Comparison of ENCODE assay signal across 16 cellular contexts in the genomic region with DNA sequence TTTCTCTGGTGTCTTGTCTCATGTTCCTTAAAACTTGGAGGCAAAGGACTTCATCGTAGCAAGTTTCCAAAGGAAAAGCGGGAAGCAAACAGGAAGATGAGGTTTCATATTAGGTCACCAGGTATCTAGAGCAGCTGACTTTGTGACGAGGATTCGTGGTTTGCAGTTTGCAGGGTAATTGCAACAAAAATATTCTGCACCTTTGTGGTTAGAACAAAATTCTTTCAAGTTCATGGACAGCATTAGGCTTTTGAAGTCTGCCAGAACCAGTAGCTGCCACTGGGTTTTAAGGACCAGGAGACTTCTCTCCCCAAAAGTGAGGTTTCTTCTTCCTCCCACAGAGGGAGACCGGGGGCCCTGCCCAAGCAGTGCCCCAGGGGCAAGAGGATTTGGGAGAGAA.
"Had no signal": no experiment of that assay in that cellular context is flagged by ENCODE, and none has a peak within 500 bp of the region (broad histone marks: within the 10 kb centered on the region; RNA-seq: fewer than 3 reads in every experiment).

No MANE protein-coding gene starts in this region.

- H3K27me3 ChIP-seq: neutrophil, thyroid gland, vagina had no signal

- H3K27me3 Mint-ChIP-seq: activated CD4-positive, alpha-beta T cell treated with anti-CD3 and anti-CD28 coated beads, Interleukin-2, amount 10 ng/mL, durations not matched to agents 24 days and 14 days; activated naive CD4-positive, alpha-beta T cell treated with anti-CD3 and anti-CD28 coated beads, Interleukin-2, amount 10 ng/mL, durations not matched to agents 7 days and 5 days; brain; naive thymus-derived CD4-positive, alpha-beta T cell had no signal

- H3K27ac Mint-ChIP-seq: activated CD4-positive, alpha-beta T cell treated with anti-CD3 and anti-CD28 coated beads, Interleukin-2, amount 10 ng/mL, durations not matched to agents 24 days and 14 days; activated naive CD4-positive, alpha-beta T cell treated with anti-CD3 and anti-CD28 coated beads, Interleukin-2, amount 10 ng/mL, durations not matched to agents 7 days and 5 days; activated T-helper 2 cell treated with anti-CD3 and anti-CD28 coated beads, Interferon-gamma antibody, Interleukin-2, Interleukin-4, amounts not matched to agents 10 μg/mL and 5 μg/mL and 100 μg/mL, durations not matched to agents 14 hours and 24 hours and 36 hours; WTC11 had no signal

- H3K9me3 ChIP-seq: lower lobe of right lung, neutrophil, thyroid gland, vagina had no signal

- H3K27ac ChIP-seq: lower lobe of right lung, neutrophil, thyroid gland, vagina had no signal

- DNase-seq: activated CD4-positive, alpha-beta T cell treated with anti-CD3 and anti-CD28 coated beads, Interleukin-2, amount 10 ng/mL, durations not matched to agents 24 days and 14 days; activated naive CD4-positive, alpha-beta T cell treated with anti-CD3 and anti-CD28 coated beads, Interleukin-2, amount 10 ng/mL, durations not matched to agents 7 days and 5 days; glutamatergic neuron; left cardiac atrium; lower lobe of right lung; naive thymus-derived CD4-positive, alpha-beta T cell; posterior cingulate gyrus; right cardiac atrium; small intestine; thyroid gland had no signal

- H3K4me3 ChIP-seq: lower lobe of right lung, thyroid gland, vagina had no signal

- ATAC-seq: esophagus mucosa; left cardiac atrium; lower lobe of right lung; naive thymus-derived CD4-positive, alpha-beta T cell; right cardiac atrium; WTC11 had no signal

- H3K4me3 Mint-ChIP-seq: activated CD4-positive, alpha-beta T cell treated with anti-CD3 and anti-CD28 coated beads, Interleukin-2, amount 10 ng/mL, durations not matched to agents 24 days and 14 days; activated naive CD4-positive, alpha-beta T cell treated with anti-CD3 and anti-CD28 coated beads, Interleukin-2, amount 10 ng/mL, durations not matched to agents 7 days and 5 days; brain; naive thymus-derived CD4-positive, alpha-beta T cell; WTC11 had no signal

- H3K36me3 ChIP-seq: thyroid gland had no signal
